In genomic region chr6:77456531-77457248, GRCh38 we compare ENCODE assay signal across 1 cellular context.
TF ChIP-seq lines count a peak whose summit lies in the region.

No MANE protein-coding gene starts in this region.

TF ChIP-seq in HepG2, 621 proteins besides CTCF, POLR2A, EP300 and RAD21 (continued from another document):
- no peak for TF ChIP-seq UBTF (CRISPR knock-in tag; IDR thresholded peaks at IDR 0.05)
- peak; percentile 62 for TF ChIP-seq FOSL2 (CRISPR knock-in tag; IDR thresholded peaks at IDR 0.05)
